Comparison of ENCODE assay signal across 1 cellular context in genomic region chr9:133448487-133448972, GRCh38.
TF ChIP-seq lines count a peak whose summit lies in the region.

No MANE protein-coding gene starts in this region.

TF ChIP-seq in HepG2, 621 proteins besides CTCF, POLR2A, EP300 and RAD21 (continued from another document and continues in another):
- no peak for TF ChIP-seq GLI4 (CRISPR knock-in tag; IDR thresholded peaks at IDR 0.05; ENCODE audit: borderline replicate concordance)
- peak; percentile 82 for TF ChIP-seq ZNF563 (CRISPR knock-in tag; IDR thresholded peaks at IDR 0.05)
- TF ChIP-seq, protein P1, sequence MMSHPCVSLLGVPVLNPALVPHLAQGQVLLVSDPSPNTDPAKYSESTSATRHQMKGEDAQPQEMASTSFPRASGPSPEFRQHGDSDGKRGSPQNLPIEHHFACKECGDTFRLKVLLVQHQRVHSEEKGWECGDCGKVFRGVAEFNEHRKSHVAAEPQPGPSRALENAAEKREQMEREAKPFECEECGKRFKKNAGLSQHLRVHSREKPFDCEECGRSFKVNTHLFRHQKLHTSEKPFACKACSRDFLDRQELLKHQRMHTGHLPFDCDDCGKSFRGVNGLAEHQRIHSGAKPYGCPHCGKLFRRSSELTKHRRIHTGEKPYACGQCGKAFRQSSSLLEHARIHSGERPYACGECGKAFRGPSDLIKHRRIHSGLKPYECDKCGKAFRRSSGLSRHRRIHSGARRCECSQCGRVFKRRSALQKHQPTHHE (CRISPR knock-in tag; IDR thresholded peaks at IDR 0.05; ENCODE audit: borderline replicate concordance): no peak
- peak; percentile 81 for TF ChIP-seq ZNF292 (CRISPR knock-in tag; IDR thresholded peaks at IDR 0.05; ENCODE audit: borderline replicate concordance, low read depth)
- 0 out of 2 replicates have a peak, but pooled peaks have one; percentile 28 for TF ChIP-seq ZNF788 (CRISPR knock-in tag; IDR thresholded peaks at IDR 0.05; ENCODE audit: borderline replicate concordance)
- no peak for TF ChIP-seq MTF2 (CRISPR knock-in tag; IDR thresholded peaks at IDR 0.05; ENCODE audit: borderline replicate concordance)
- TF ChIP-seq MEF2D (CRISPR knock-in tag; IDR thresholded peaks at IDR 0.05): 0 out of 2 replicates have a peak, but pooled peaks have one; percentile 39
- no peak for TF ChIP-seq HOXA5 (CRISPR knock-in tag; IDR thresholded peaks at IDR 0.05)
- TF ChIP-seq CBFB (CRISPR knock-in tag; IDR thresholded peaks at IDR 0.05): no peak
- no peak for TF ChIP-seq CAMTA2 (CRISPR knock-in tag; IDR thresholded peaks at IDR 0.05; ENCODE audit: borderline replicate concordance)
- no peak for TF ChIP-seq ZNF780A (CRISPR knock-in tag; IDR thresholded peaks at IDR 0.05)
- TF ChIP-seq, protein P2, sequence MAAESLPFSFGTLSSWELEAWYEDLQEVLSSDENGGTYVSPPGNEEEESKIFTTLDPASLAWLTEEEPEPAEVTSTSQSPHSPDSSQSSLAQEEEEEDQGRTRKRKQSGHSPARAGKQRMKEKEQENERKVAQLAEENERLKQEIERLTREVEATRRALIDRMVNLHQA (CRISPR knock-in tag; IDR thresholded peaks at IDR 0.05): no peak
- TF ChIP-seq ZNF441 (CRISPR knock-in tag; IDR thresholded peaks at IDR 0.05; ENCODE audit: borderline replicate concordance): no peak
- no peak for TF ChIP-seq NFE2L1 (CRISPR knock-in tag; IDR thresholded peaks at IDR 0.05; ENCODE audit: borderline replicate concordance)
- TF ChIP-seq ZNF570 (CRISPR knock-in tag; IDR thresholded peaks at IDR 0.05; ENCODE audit: borderline replicate concordance): no peak
- TF ChIP-seq EED (CRISPR knock-in tag; IDR thresholded peaks at IDR 0.05): no peak
- TF ChIP-seq ZNF768 (CRISPR knock-in tag; IDR thresholded peaks at IDR 0.05): peak; percentile 32; the same call in 1 of the 2 replicates
- TF ChIP-seq RBFOX2 (IDR thresholded peaks at IDR 0.05; ENCODE audit: low read depth, low read length): peak; percentile 34; the same call in 1 of the 2 replicates
- peak; percentile 52 for TF ChIP-seq ZMYM3 (CRISPR knock-in tag; IDR thresholded peaks at IDR 0.05)
- no peak for TF ChIP-seq ZNF577 (CRISPR knock-in tag; IDR thresholded peaks at IDR 0.05; ENCODE audit: borderline replicate concordance, low read depth)
- no peak for TF ChIP-seq ZNF124 (CRISPR knock-in tag; IDR thresholded peaks at IDR 0.05)
- TF ChIP-seq MYPOP (CRISPR knock-in tag; IDR thresholded peaks at IDR 0.05): no peak
- TF ChIP-seq ZNF550 (CRISPR knock-in tag; IDR thresholded peaks at IDR 0.05; ENCODE audit: borderline replicate concordance): no peak
- 0 out of 2 replicates have a peak, but pooled peaks have one; percentile 44 for TF ChIP-seq HNF4G (IDR thresholded peaks at IDR 0.05; ENCODE audit: borderline replicate concordance, low read depth, low read length)
- no peak for TF ChIP-seq HNF4G (CRISPR knock-in tag; IDR thresholded peaks at IDR 0.05; ENCODE audit: borderline replicate concordance, low read depth)
- TF ChIP-seq MIER2 (CRISPR knock-in tag; IDR thresholded peaks at IDR 0.05): no peak
- no peak for TF ChIP-seq PHF5A (CRISPR knock-in tag; IDR thresholded peaks at IDR 0.05; ENCODE audit: low read depth, unreplicated experiment)
- TF ChIP-seq SSRP1 (CRISPR knock-in tag; IDR thresholded peaks at IDR 0.05): no peak
- TF ChIP-seq ZNF180 (CRISPR knock-in tag; IDR thresholded peaks at IDR 0.05; ENCODE audit: borderline replicate concordance, low read depth): no peak
- no peak for TF ChIP-seq ZBED4 (CRISPR knock-in tag; IDR thresholded peaks at IDR 0.05; ENCODE audit: borderline replicate concordance)
- TF ChIP-seq NCOR1 (IDR thresholded peaks at IDR 0.05; ENCODE audit: borderline replicate concordance, low read length): no peak
- peak; percentile 23 for TF ChIP-seq TEAD3 (CRISPR knock-in tag; optimal IDR thresholded peaks at IDR 0.05; ENCODE audit: borderline replicate concordance)
- TF ChIP-seq MLXIP (CRISPR knock-in tag; IDR thresholded peaks at IDR 0.05; ENCODE audit: borderline replicate concordance): no peak
- no peak for TF ChIP-seq HOXA7 (CRISPR knock-in tag; IDR thresholded peaks at IDR 0.05)
- TF ChIP-seq STAT5B (CRISPR knock-in tag; IDR thresholded peaks at IDR 0.05): no peak
- TF ChIP-seq ARNT2 (CRISPR knock-in tag; IDR thresholded peaks at IDR 0.05; ENCODE audit: low read depth): no peak
- TF ChIP-seq, protein P3, sequence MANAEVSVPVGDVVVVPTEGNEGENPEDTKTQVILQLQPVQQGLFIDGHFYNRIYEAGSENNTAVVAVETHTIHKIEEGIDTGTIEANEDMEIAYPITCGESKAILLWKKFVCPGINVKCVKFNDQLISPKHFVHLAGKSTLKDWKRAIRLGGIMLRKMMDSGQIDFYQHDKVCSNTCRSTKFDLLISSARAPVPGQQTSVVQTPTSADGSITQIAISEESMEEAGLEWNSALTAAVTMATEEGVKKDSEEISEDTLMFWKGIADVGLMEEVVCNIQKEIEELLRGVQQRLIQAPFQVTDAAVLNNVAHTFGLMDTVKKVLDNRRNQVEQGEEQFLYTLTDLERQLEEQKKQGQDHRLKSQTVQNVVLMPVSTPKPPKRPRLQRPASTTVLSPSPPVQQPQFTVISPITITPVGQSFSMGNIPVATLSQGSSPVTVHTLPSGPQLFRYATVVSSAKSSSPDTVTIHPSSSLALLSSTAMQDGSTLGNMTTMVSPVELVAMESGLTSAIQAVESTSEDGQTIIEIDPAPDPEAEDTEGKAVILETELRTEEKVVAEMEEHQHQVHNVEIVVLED (CRISPR knock-in tag; IDR thresholded peaks at IDR 0.05; ENCODE audit: borderline replicate concordance): no peak
- no peak for TF ChIP-seq CC2D1A (CRISPR knock-in tag; IDR thresholded peaks at IDR 0.05)
- no peak for TF ChIP-seq TEF (CRISPR knock-in tag; IDR thresholded peaks at IDR 0.05)
- TF ChIP-seq BORCS8-MEF2B (CRISPR knock-in tag; IDR thresholded peaks at IDR 0.05): no peak
- no peak for TF ChIP-seq ZNF589 (CRISPR knock-in tag; conservative IDR thresholded peaks at IDR 0.05)
- no peak for TF ChIP-seq ZSCAN21 (CRISPR knock-in tag; IDR thresholded peaks at IDR 0.05; ENCODE audit: borderline replicate concordance)
- TF ChIP-seq ZNF619 (CRISPR knock-in tag; IDR thresholded peaks at IDR 0.05): no peak
- no peak for TF ChIP-seq MAZ (IDR thresholded peaks at IDR 0.05; ENCODE audit: borderline replicate concordance, low read depth, low read length)
- TF ChIP-seq MAZ (CRISPR knock-in tag; IDR thresholded peaks at IDR 0.05; ENCODE audit: low read depth): no peak
- no peak for TF ChIP-seq ATM (IDR thresholded peaks at IDR 0.05; ENCODE audit: borderline replicate concordance)
- TF ChIP-seq RFX5 (IDR thresholded peaks at IDR 0.05; ENCODE audit: low read depth, low read length): no peak
- TF ChIP-seq, protein P4, sequence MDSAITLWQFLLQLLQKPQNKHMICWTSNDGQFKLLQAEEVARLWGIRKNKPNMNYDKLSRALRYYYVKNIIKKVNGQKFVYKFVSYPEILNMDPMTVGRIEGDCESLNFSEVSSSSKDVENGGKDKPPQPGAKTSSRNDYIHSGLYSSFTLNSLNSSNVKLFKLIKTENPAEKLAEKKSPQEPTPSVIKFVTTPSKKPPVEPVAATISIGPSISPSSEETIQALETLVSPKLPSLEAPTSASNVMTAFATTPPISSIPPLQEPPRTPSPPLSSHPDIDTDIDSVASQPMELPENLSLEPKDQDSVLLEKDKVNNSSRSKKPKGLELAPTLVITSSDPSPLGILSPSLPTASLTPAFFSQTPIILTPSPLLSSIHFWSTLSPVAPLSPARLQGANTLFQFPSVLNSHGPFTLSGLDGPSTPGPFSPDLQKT (CRISPR knock-in tag; IDR thresholded peaks at IDR 0.05; ENCODE audit: borderline replicate concordance): no peak
- TF ChIP-seq, protein P5, sequence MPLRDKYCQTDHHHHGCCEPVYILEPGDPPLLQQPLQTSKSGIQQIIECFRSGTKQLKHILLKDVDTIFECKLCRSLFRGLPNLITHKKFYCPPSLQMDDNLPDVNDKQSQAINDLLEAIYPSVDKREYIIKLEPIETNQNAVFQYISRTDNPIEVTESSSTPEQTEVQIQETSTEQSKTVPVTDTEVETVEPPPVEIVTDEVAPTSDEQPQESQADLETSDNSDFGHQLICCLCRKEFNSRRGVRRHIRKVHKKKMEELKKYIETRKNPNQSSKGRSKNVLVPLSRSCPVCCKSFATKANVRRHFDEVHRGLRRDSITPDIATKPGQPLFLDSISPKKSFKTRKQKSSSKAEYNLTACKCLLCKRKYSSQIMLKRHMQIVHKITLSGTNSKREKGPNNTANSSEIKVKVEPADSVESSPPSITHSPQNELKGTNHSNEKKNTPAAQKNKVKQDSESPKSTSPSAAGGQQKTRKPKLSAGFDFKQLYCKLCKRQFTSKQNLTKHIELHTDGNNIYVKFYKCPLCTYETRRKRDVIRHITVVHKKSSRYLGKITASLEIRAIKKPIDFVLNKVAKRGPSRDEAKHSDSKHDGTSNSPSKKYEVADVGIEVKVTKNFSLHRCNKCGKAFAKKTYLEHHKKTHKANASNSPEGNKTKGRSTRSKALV (CRISPR knock-in tag; IDR thresholded peaks at IDR 0.05): no peak
- TF ChIP-seq BRCA1 (CRISPR knock-in tag; IDR thresholded peaks at IDR 0.05): no peak
- TF ChIP-seq, protein P6, sequence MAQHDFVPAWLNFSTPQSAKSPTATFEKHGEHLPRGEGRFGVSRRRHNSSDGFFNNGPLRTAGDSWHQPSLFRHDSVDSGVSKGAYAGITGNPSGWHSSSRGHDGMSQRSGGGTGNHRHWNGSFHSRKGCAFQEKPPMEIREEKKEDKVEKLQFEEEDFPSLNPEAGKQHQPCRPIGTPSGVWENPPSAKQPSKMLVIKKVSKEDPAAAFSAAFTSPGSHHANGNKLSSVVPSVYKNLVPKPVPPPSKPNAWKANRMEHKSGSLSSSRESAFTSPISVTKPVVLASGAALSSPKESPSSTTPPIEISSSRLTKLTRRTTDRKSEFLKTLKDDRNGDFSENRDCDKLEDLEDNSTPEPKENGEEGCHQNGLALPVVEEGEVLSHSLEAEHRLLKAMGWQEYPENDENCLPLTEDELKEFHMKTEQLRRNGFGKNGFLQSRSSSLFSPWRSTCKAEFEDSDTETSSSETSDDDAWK (CRISPR knock-in tag; IDR thresholded peaks at IDR 0.05): no peak
- no peak for TF ChIP-seq RNF2 (conservative IDR thresholded peaks at IDR 0.05; ENCODE audit: low read depth)
